ENCODE assay signal across 8 cellular contexts in genomic region chr17:15944720-15945492, GRCh38. TPM values are rescaled to one million over a fixed set of nuclear protein-coding genes. Genes with fewer than 3 reads are reported as not detected.
A peak's percentile ranks its signal among the peaks of the same experiment; 100 is the strongest.
DNase-seq lines count a peak whose midpoint lies in the region; ATAC-seq and TF ChIP-seq lines count a peak whose summit lies in the region.

TSS of gene ADORA2B (plus strand) at chr17:15945130. CDS start at chr17:15945249, 119 bp downstream.

- no peak within 1 kb of the TSS for H4K8ac ChIP-seq in H9 (replicated peaks; ENCODE audit: insufficient read length, low read depth, low read length)

- H3K4me2 ChIP-seq in H9 (ENCODE audit: insufficient read depth, insufficient read length, low read length) = peak within 1 kb of the TSS; percentile 27

- no peak within 1 kb of the TSS for H4K5ac ChIP-seq in H9 (ENCODE audit: insufficient read length, low read depth, low read length)

- no peak within 1 kb of the TSS for H3T11ph ChIP-seq in H9 (ENCODE audit: low read length)

- H2BK15ac ChIP-seq in H9 (ENCODE audit: low read depth, low read length) = no peak within 1 kb of the TSS; the same call in 1 of the 2 replicates

- no peak within 1 kb of the TSS for H3K27ac ChIP-seq in H9 (ENCODE audit: insufficient read length, low read depth, low read length)
- peak within 1 kb of the TSS; percentile 92 to 94 for H3K27ac ChIP-seq in mucosa of rectum (ENCODE audit: low read depth in 2 of 2, low read length in 2 of 2)

- peak within 1 kb of the TSS; percentile 65 to 84 for H3K4me3 Mint-ChIP-seq in H9
- H3K4me3 Mint-ChIP-seq in stimulated activated naive CD8-positive, alpha-beta T cell treated with anti-CD3 and anti-CD28 coated beads, Interleukin-15, amount 100 ng/mL, for 72 hours = peak within 1 kb of the TSS; percentile 86 to 93

- peaks cover 13% of the 10 kb centered on the region in 2 experiments; a peak in 3 of 4 replicates for H3K4me1 Mint-ChIP-seq in H9
- H3K4me1 Mint-ChIP-seq in stimulated activated naive CD8-positive, alpha-beta T cell treated with anti-CD3 and anti-CD28 coated beads, Interleukin-15, amount 100 ng/mL, for 72 hours = peaks cover 26% of the 10 kb centered on the region

- no peaks in the 10 kb centered on the region for H4K20me1 ChIP-seq in H9 (ENCODE audit: control insufficient read depth, insufficient read depth, insufficient read length)

- H3K9ac ChIP-seq in H9 (ENCODE audit: extremely low read depth, insufficient read length, low read length) = peak within 1 kb of the TSS; percentile 1
- H3K9ac ChIP-seq in mucosa of rectum (ENCODE audit: low read depth in 1 of 2, low read length in 2 of 2) = peak within 1 kb of the TSS; percentile 77 to 81

- peaks cover 0 to 6% of the 10 kb centered on the region in 2 experiments; a peak in 4 of 5 replicates for H3K9me3 Mint-ChIP-seq in H9
- no peaks in the 10 kb centered on the region for H3K9me3 Mint-ChIP-seq in stimulated activated naive CD8-positive, alpha-beta T cell treated with anti-CD3 and anti-CD28 coated beads, Interleukin-15, amount 100 ng/mL, for 72 hours

- H3K9me3 ChIP-seq in H9 (ENCODE audit: control insufficient read depth, low read depth, low read length) (no peaks in the 10 kb centered on the region), mucosa of rectum (ENCODE audit: control insufficient read depth in 2 of 2, low read length in 2 of 2) (no peaks in the 10 kb centered on the region)

- H3K23me2 ChIP-seq in H9 (ENCODE audit: insufficient read length, low read depth, low read length, poor library complexity, severe bottlenecking) = peaks cover 15% of the 10 kb centered on the region

- no peaks in the 10 kb centered on the region for H3K79me2 ChIP-seq in H9 (ENCODE audit: insufficient read depth, low read length)

- H3K27ac Mint-ChIP-seq in H9 = no peak within 1 kb of the TSS; a peak in 1 of 7 replicates
- peak within 1 kb of the TSS; percentile 41 to 86 for H3K27ac Mint-ChIP-seq in stimulated activated naive CD8-positive, alpha-beta T cell treated with anti-CD3 and anti-CD28 coated beads, Interleukin-15, amount 100 ng/mL, for 72 hours

- peaks cover 57% of the 10 kb centered on the region for H3K27me3 Mint-ChIP-seq in H9 (ENCODE audit: low read depth)
- peaks cover 36% of the 10 kb centered on the region for H3K27me3 Mint-ChIP-seq in stimulated activated naive CD8-positive, alpha-beta T cell treated with anti-CD3 and anti-CD28 coated beads, Interleukin-15, amount 100 ng/mL, for 72 hours

- H3K14ac ChIP-seq in H9 (ENCODE audit: insufficient read depth, low read length) = peak within 1 kb of the TSS; percentile 53; the same call in 1 of the 2 replicates

- no peak within 1 kb of the TSS for H3K56ac ChIP-seq in H9 (ENCODE audit: insufficient read length, low read depth, low read length)

- no peaks in the 10 kb centered on the region for H3K79me1 ChIP-seq in H9 (ENCODE audit: insufficient read depth, low read depth, low read length, poor library complexity, severe bottlenecking)

- H3K4me1 ChIP-seq in H9 (ENCODE audit: insufficient read depth, low read length) (no peaks in the 10 kb centered on the region), mucosa of rectum (ENCODE audit: control insufficient read depth in 2 of 2, insufficient read depth in 2 of 2, low read length in 2 of 2) (peaks cover 26 to 33% of the 10 kb centered on the region in 2 donors)

- H3K36me3 ChIP-seq in mucosa of rectum (ENCODE audit: control insufficient read depth in 2 of 2, insufficient read depth in 2 of 2, low read length in 2 of 2) = no peaks in the 10 kb centered on the region

- peak within 1 kb of the TSS; percentile 86 to 87 for H3K4me3 ChIP-seq in mucosa of rectum (ENCODE audit: low read length in 2 of 2)

- no peak within 1 kb of the TSS for H4K91ac ChIP-seq in H9 (ENCODE audit: insufficient read length, low read depth, low read length)

- no peak within 1 kb of the TSS for H2BK12ac ChIP-seq in H9 (ENCODE audit: insufficient read length, low read depth, low read length)

- H2BK120ac ChIP-seq in H9 (ENCODE audit: low read depth, low read length, poor library complexity, severe bottlenecking) = no peak within 1 kb of the TSS

- no CpG with 5 or more reads among the region's 90 CpGs for WGBS in H9 (ENCODE audit: extremely low coverage, insufficient read length, low lambda C conversion rate)

- no peaks in the 10 kb centered on the region; a peak in 1 of 7 replicates for H3K36me3 Mint-ChIP-seq in H9 (ENCODE audit: insufficient read depth in 1 of 3, low read depth in 3 of 3)

- H2BK20ac ChIP-seq in H9 (ENCODE audit: low read depth, low read length, poor library complexity, severe bottlenecking) = no peak within 1 kb of the TSS

- H2AFZ ChIP-seq in H9 (ENCODE audit: low read length) = no peak within 1 kb of the TSS

- H3K27me3 ChIP-seq in H9 (ENCODE audit: insufficient read depth, low read length) = peaks cover 15% of the 10 kb centered on the region; the same call in 1 of the 2 replicates
- peaks cover 0 to 4% of the 10 kb centered on the region in 2 donors for H3K27me3 ChIP-seq in mucosa of rectum (ENCODE audit: control insufficient read depth in 2 of 2, insufficient read depth in 2 of 2, low read length in 2 of 2)

- H3K4ac ChIP-seq in H9 (ENCODE audit: low read depth, low read length) = no peak within 1 kb of the TSS

- no peak within 1 kb of the TSS for H3K23ac ChIP-seq in H9 (ENCODE audit: insufficient read length, low read depth, low read length)

- peak; percentile 72 for TF ChIP-seq CTCF in H9 (conservative IDR thresholded peaks at IDR 0.05)

- peak; percentile 83 for DNase-seq in D341Med (ENCODE audit: low spot score)
- peak; percentile 88 for DNase-seq in H9
- peak; percentile 85 for DNase-seq in NCI-H748 (lab: John Stamatoyannopoulos, UW; ENCODE audit: unreplicated experiment)
- peak; percentile 19 for DNase-seq in activated T-cell treated with anti-CD3 and anti-CD28 coated beads for 1 hour (ENCODE audit: low read depth)
- DNase-seq in stimulated activated naive CD8-positive, alpha-beta T cell treated with anti-CD3 and anti-CD28 coated beads, Interleukin-15, amount 100 ng/mL, for 72 hours = peak; percentile 66 to 78
- no peak for DNase-seq in DMS153 (lab: John Stamatoyannopoulos, UW)

- H3K18ac ChIP-seq in H9 (ENCODE audit: insufficient read length, low read depth, low read length) = peak within 1 kb of the TSS; percentile 15

- H2BK5ac ChIP-seq in H9 (ENCODE audit: insufficient read length, low read length) = no peak within 1 kb of the TSS

- no peak within 1 kb of the TSS for H2AK5ac ChIP-seq in H9 (ENCODE audit: insufficient read length, low read length)

- ATAC-seq in esophagus mucosa = peak; percentile 42
- ATAC-seq in stimulated activated naive CD8-positive, alpha-beta T cell treated with anti-CD3 and anti-CD28 coated beads, Interleukin-15, amount 100 ng/mL, for 72 hours = peak; percentile 85

RNA-seq across cellular contexts. Expression of gene ADORA2B, which starts in this region (rescaled TPM):
- total RNA-seq in H9 (2021) (3.1 and 3.2 TPM in 2 replicates), esophagus mucosa (13.1 TPM)

Comparison
In these comparisons a context has a peak if more than half of its experiments do, and no peak if none do; other contexts are left out.
1. H3K27ac Mint-ChIP-seq: peak in stimulated activated naive CD8-positive, alpha-beta T cell treated with anti-CD3 and anti-CD28 coated beads, Interleukin-15, amount 100 ng/mL, for 72 hours (2 of 2); none in H9 (0 of 3).